In genomic region chr22:25563757-25564319, GRCh38 we compare ENCODE assay signal across 1 cellular context.
TF ChIP-seq lines count a peak whose summit lies in the region.

No MANE protein-coding gene starts in this region.

TF ChIP-seq in K562, 482 proteins besides CTCF, POLR2A, EP300 and RAD21 (continued from another document):
- TF ChIP-seq ATF6 (CRISPR knock-in tag; IDR thresholded peaks at IDR 0.05): no peak
- TF ChIP-seq ATF4 (CRISPR knock-in tag; IDR thresholded peaks at IDR 0.05): no peak
- no peak for TF ChIP-seq PHF21A (IDR thresholded peaks at IDR 0.05; ENCODE audit: borderline replicate concordance, low read depth)
- no peak for TF ChIP-seq CREB5 (CRISPR knock-in tag; IDR thresholded peaks at IDR 0.05)
- TF ChIP-seq ARID1B (IDR thresholded peaks at IDR 0.05): no peak
- no peak for TF ChIP-seq CEBPG (CRISPR knock-in tag; IDR thresholded peaks at IDR 0.05)
- TF ChIP-seq CEBPG (tag; conservative IDR thresholded peaks at IDR 0.05 in 1 of 2, IDR thresholded peaks at IDR 0.05 in 1 of 2): 0 out of 4 replicates have a peak, but pooled peaks of 1 of the 2 experiments have one; percentile 17
- TF ChIP-seq TEAD1 (CRISPR knock-in tag; IDR thresholded peaks at IDR 0.05): no peak
- TF ChIP-seq E2F6 (IDR thresholded peaks at IDR 0.05; ENCODE audit: borderline replicate concordance in 1 of 2, extremely low read depth in 1 of 2, insufficient read depth in 1 of 2, insufficient read length in 1 of 2, low read depth in 1 of 2, low read length in 1 of 2, poor library complexity in 1 of 2, severe bottlenecking in 1 of 2): peak in 1 of 2 experiments; percentile 17
- TF ChIP-seq ZBTB33 (CRISPR knock-in tag; IDR thresholded peaks at IDR 0.05): no peak
- no peak for TF ChIP-seq TBP (optimal IDR thresholded peaks at IDR 0.05; ENCODE audit: low read depth, low read length)
- no peak for TF ChIP-seq ZSCAN29 (IDR thresholded peaks at IDR 0.05)
